14 cellular contexts compared by ENCODE assay signal in the genomic region with DNA sequence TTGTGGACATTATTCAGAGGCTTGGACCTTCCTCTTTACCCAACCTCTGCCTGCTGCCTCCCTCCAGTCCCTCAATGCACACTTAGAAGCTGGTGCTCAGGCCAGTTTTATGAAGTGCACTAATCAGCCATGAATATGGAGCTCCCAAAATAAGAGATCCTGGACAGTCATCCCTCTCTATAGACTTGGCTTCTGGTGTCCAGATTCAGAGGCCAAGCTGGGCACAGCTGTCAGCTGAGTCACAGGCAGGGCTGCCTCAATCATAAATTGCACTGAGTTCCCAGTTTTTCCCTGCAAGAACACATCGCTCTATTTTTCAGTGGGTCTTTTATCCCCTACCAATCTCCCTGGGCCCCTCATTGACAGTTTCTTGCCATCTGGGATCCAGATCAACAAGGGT.
DNase-seq lines count a peak whose midpoint lies in the region; ATAC-seq and TF ChIP-seq lines count a peak whose summit lies in the region.
"Had no signal": no experiment of that assay in that cellular context is flagged by ENCODE, and none has a peak within 500 bp of the region (broad histone marks: within the 10 kb centered on the region; RNA-seq: fewer than 3 reads in every experiment).

No MANE protein-coding gene starts in this region.

- in situ Hi-C loops in IMR-90 (cut with MboI; ENCODE audit: low sequenced_read_pairs) = no loop called here

- H3K14ac ChIP-seq in IMR-90 (replicated peaks; ENCODE audit: low read depth, low read length) (no peak overlapping the region), neuronal stem cell (ENCODE audit: low read length) (no peak overlapping the region)

- H3K27ac ChIP-seq in IMR-90 (ENCODE audit: insufficient read depth, low read length) (no peak overlapping the region), neuronal stem cell (replicated peaks; ENCODE audit: low read length) (peak overlapping the region; percentile 87), A673 (ENCODE audit: low read depth, low read length, poor library complexity, severe bottlenecking) (no peak overlapping the region)
- H3K27ac ChIP-seq: C4-2B had no signal

- H3K4me3 ChIP-seq in IMR-90 (ENCODE audit: insufficient read depth, low read depth, low read length) (no peak overlapping the region), neuronal stem cell (ENCODE audit: low read length in 2 of 2) (no peak overlapping the region), A673 (ENCODE audit: low read depth, low read length, poor library complexity, severe bottlenecking) (no peak overlapping the region)
- H3K4me3 ChIP-seq: HAP-1 had no signal

- H3K36me3 ChIP-seq in IMR-90 (ENCODE audit: control insufficient read depth, insufficient read depth, low read length) (no peaks in the 10 kb centered on the region), neuronal stem cell (replicated peaks in 1 of 2; ENCODE audit: control insufficient read depth in 2 of 2, insufficient read depth in 2 of 2, low read length in 2 of 2) (no peaks in the 10 kb centered on the region), A673 (ENCODE audit: insufficient read depth, low read length, poor library complexity, severe bottlenecking) (no peaks in the 10 kb centered on the region)
- H3K36me3 ChIP-seq: HAP-1 had no signal

- peaks cover 6% of the 10 kb centered on the region for H3K27me3 Mint-ChIP-seq in glutamatergic neuron (ENCODE audit: unreplicated experiment)

- no peak overlapping the region for H2BK20ac ChIP-seq in IMR-90 (ENCODE audit: low read depth, low read length)

- no peak overlapping the region for H2AK9ac ChIP-seq in IMR-90 (replicated peaks; ENCODE audit: low read depth, low read length, poor library complexity)

- H3K4me2 ChIP-seq in IMR-90 (ENCODE audit: low read depth, low read length) = no peak overlapping the region
- no peak overlapping the region for H3K4me2 ChIP-seq in neuronal stem cell (ENCODE audit: insufficient read depth, low read length, poor library complexity, severe bottlenecking)

- dilution Hi-C loops in IMR-90 (cut with HindIII; ENCODE audit: low sequenced_read_pairs, unreplicated experiment) = no loop called here

- no peak overlapping the region for H3K23ac ChIP-seq in IMR-90 (ENCODE audit: low read depth, low read length)
- H3K23ac ChIP-seq in neuronal stem cell (ENCODE audit: low read depth, low read length, poor library complexity) = no peak overlapping the region

- intact Hi-C loops in IMR-90 (cut with micrococcal nuclease) (no loop called here), A673 (cut with micrococcal nuclease; ENCODE audit: unreplicated experiment) (no loop called here)

- peaks cover 34% of the 10 kb centered on the region for H3K4me1 Mint-ChIP-seq in glutamatergic neuron (ENCODE audit: low read depth, unreplicated experiment)

- H4K91ac ChIP-seq in IMR-90 (ENCODE audit: insufficient read depth, low read depth, low read length) (no peak overlapping the region), neuronal stem cell (ENCODE audit: low read depth, low read length, poor library complexity) (no peak overlapping the region)

- no peak overlapping the region for H2AFZ ChIP-seq in IMR-90 (replicated peaks; ENCODE audit: low read length, poor library complexity)
- H2AFZ ChIP-seq in neuronal stem cell (ENCODE audit: low read length) = no peak overlapping the region

- no peak for TF ChIP-seq POLR2A in IMR-90 (IDR thresholded peaks at IDR 0.05; ENCODE audit: low read depth, low read length)

- DNase-seq in IMR-90 = peak; percentile 50
- peak; percentile 72 for DNase-seq in NCI-H69 (lab: John Stamatoyannopoulos, UW)
- no peak for DNase-seq in glutamatergic neuron
- DNase-seq in neuronal stem cell (ENCODE audit: low spot score) = no peak
- no peak for DNase-seq in NCI-H1048 (lab: John Stamatoyannopoulos, UW)
- no peak for DNase-seq in A673 (ENCODE audit: low spot score)
- no peak for DNase-seq in MV-4-11 (lab: John Stamatoyannopoulos, UW)
- DNase-seq: COR-L47, DMS153, Kasumi-1, SHP77 treated with DMSO at 0.1 percent for 48 hours had no signal

- H3K79me1 ChIP-seq in IMR-90 (ENCODE audit: low read depth in 1 of 2, low read length in 2 of 2) (no peaks in the 10 kb centered on the region), neuronal stem cell (ENCODE audit: low read depth, low read length) (no peaks in the 10 kb centered on the region)

- H3K4ac ChIP-seq in IMR-90 (ENCODE audit: low read depth, low read length) (no peak overlapping the region), neuronal stem cell (ENCODE audit: low read length) (no peak overlapping the region)

- H3K9me3 ChIP-seq in IMR-90 (ENCODE audit: control insufficient read depth, insufficient read depth, low read length) = no peaks in the 10 kb centered on the region
- H3K9me3 ChIP-seq in neuronal stem cell (replicated peaks in 1 of 2; ENCODE audit: control insufficient read depth in 2 of 2, insufficient read depth in 1 of 2, low read depth in 1 of 2, low read length in 2 of 2) = no peaks in the 10 kb centered on the region
- no peaks in the 10 kb centered on the region for H3K9me3 ChIP-seq in A673 (ENCODE audit: low read depth, low read length, poor library complexity, severe bottlenecking)
- H3K9me3 ChIP-seq: HAP-1 had no signal

- H2BK12ac ChIP-seq in neuronal stem cell (ENCODE audit: low read length) = no peak overlapping the region

- 88% methylated on average over 1 of the region's 1 CpG; no CpG with 5 or more reads in 1 of the 2 experiments for WGBS in IMR-90 (ENCODE audit: extremely low coverage in 2 of 2, insufficient read length in 1 of 2), 2 experiments
- WGBS in neuronal stem cell (ENCODE audit: extremely low coverage in 2 of 2, insufficient read length in 2 of 2, insufficient replicate concordance in 1 of 2), 2 donors = no CpG with 5 or more reads among the region's 1 CpG

- H3K27me3 ChIP-seq in IMR-90 (ENCODE audit: control insufficient read depth, insufficient read depth, low read length) (no peaks in the 10 kb centered on the region; the same call in 1 of the 2 replicates), neuronal stem cell (ENCODE audit: control insufficient read depth in 3 of 3, insufficient read depth in 3 of 3, low read depth in 1 of 3, low read length in 3 of 3) (peaks cover 0 to 44% (median under 1%) of the 10 kb centered on the region in 3 experiments), A673 (replicated peaks; ENCODE audit: insufficient read depth, low read depth, low read length, poor library complexity) (peaks cover 5% of the 10 kb centered on the region)

- H3K9me3 Mint-ChIP-seq in glutamatergic neuron (ENCODE audit: unreplicated experiment) = no peaks in the 10 kb centered on the region

- no peaks in the 10 kb centered on the region for H3K9me1 ChIP-seq in IMR-90 (ENCODE audit: insufficient read depth, low read length)

- ATAC-seq in IMR-90 (ENCODE audit: low read depth) (peak; percentile 63), HG03097 (IDR thresholded peaks at IDR 0.05; ENCODE audit: low FRiP score, unreplicated experiment) (no peak)

- H2BK5ac ChIP-seq in IMR-90 (ENCODE audit: low read depth, low read length, poor library complexity, severe bottlenecking) (no peak overlapping the region), neuronal stem cell (ENCODE audit: low read length) (no peak overlapping the region)

- H2AK5ac ChIP-seq in IMR-90 (ENCODE audit: low read depth, low read length) (no peak overlapping the region), neuronal stem cell (ENCODE audit: low read depth, low read length) (no peak overlapping the region)

- no peak for TF ChIP-seq RAD21 in IMR-90 (IDR thresholded peaks at IDR 0.05; ENCODE audit: low read length)

- peak overlapping the region; percentile 49 for H3K4me3 Mint-ChIP-seq in glutamatergic neuron (ENCODE audit: unreplicated experiment)

- H3K4me1 ChIP-seq in IMR-90 (ENCODE audit: control insufficient read depth, insufficient read depth, low read length) (no peaks in the 10 kb centered on the region), neuronal stem cell (ENCODE audit: control insufficient read depth in 2 of 2, insufficient read depth in 1 of 2, low read depth in 1 of 2, low read length in 2 of 2) (peaks cover 8 to 9% of the 10 kb centered on the region in 2 donors), A673 (ENCODE audit: insufficient read depth, low read length, poor library complexity, severe bottlenecking) (no peaks in the 10 kb centered on the region)
- H3K4me1 ChIP-seq: HAP-1 had no signal

- H3K27ac Mint-ChIP-seq in glutamatergic neuron (ENCODE audit: unreplicated experiment) = peak overlapping the region; percentile 17

- no peak overlapping the region for H2BK120ac ChIP-seq in IMR-90 (ENCODE audit: low read depth, low read length)
- H2BK120ac ChIP-seq in neuronal stem cell (ENCODE audit: low read depth, low read length) = no peak overlapping the region

- CTCF ChIA-PET in IMR-90 (lab: Yijun Ruan, JAX) = interaction anchor here (0.6 kb wide), 1 partner anchor 10 kb away, joined by 3 read pairs; no protein-coding TSS in a partner anchor
- CTCF ChIA-PET in A673 (lab: Charles Lee) = no interaction called here

- TF ChIP-seq CTCF in IMR-90 (conservative IDR thresholded peaks at IDR 0.05; ENCODE audit: low read depth, low read length) (no peak), glutamatergic neuron (IDR thresholded peaks at IDR 0.05; ENCODE audit: partially characterized antibody, unreplicated experiment) (no peak), A673 (conservative IDR thresholded peaks at IDR 0.05; ENCODE audit: low read depth, low read length) (no peak)

- no peak overlapping the region for H3K56ac ChIP-seq in IMR-90 (ENCODE audit: extremely low read depth, insufficient read depth, low read length)

- POLR2A ChIA-PET in IMR-90 (lab: Charles Lee; ENCODE audit: unreplicated experiment) = interaction anchor here (0.6 kb wide), 1 partner anchor 957 kb away, joined by 3 read pairs; no protein-coding TSS in a partner anchor
- POLR2A ChIA-PET in A673 (lab: Charles Lee; ENCODE audit: low non-redundant PET) = no interaction called here

- H4K5ac ChIP-seq in IMR-90 (ENCODE audit: low read depth, low read length) = no peak overlapping the region

- H3K9ac ChIP-seq in IMR-90 (ENCODE audit: low read depth, low read length) (no peak overlapping the region), neuronal stem cell (ENCODE audit: low read depth, low read length, poor library complexity) (no peak overlapping the region)

- H3K18ac ChIP-seq in IMR-90 (ENCODE audit: low read depth, low read length) (no peak overlapping the region), neuronal stem cell (ENCODE audit: low read length) (peak overlapping the region; percentile 49)

- no peak overlapping the region for H4K8ac ChIP-seq in IMR-90 (ENCODE audit: low read depth in 2 of 2, low read length in 2 of 2)
- H4K8ac ChIP-seq in neuronal stem cell (ENCODE audit: low read depth, low read length) = no peak overlapping the region

- no peaks in the 10 kb centered on the region for H4K20me1 ChIP-seq in IMR-90 (ENCODE audit: insufficient read depth, low read length)

- no peaks in the 10 kb centered on the region for H3K36me3 Mint-ChIP-seq in glutamatergic neuron (ENCODE audit: unreplicated experiment)

- BruUV-seq in IMR-90 (replicated peaks; lab: Mats Ljungman, UMichigan) (no TSS peak), A673 (replicated peaks; lab: Mats Ljungman, UMichigan) (no TSS peak)

- H2BK15ac ChIP-seq in IMR-90 (ENCODE audit: low read depth, low read length) (no peak overlapping the region), neuronal stem cell (ENCODE audit: low read length) (no peak overlapping the region)

TF ChIP-seq in IMR-90, 13 proteins besides CTCF, POLR2A, EP300 and RAD21:
- no peak for TF ChIP-seq FOS (IDR thresholded peaks at IDR 0.05; ENCODE audit: low read depth, low read length)
TF ChIP-seq in IMR-90: peak in this region for 0.

Comparison
In these comparisons a context has a peak if more than half of its experiments do, and no peak if none do; other contexts are left out.
1. DNase-seq: peak in IMR-90 (single experiment) and NCI-H69 (single experiment); none in glutamatergic neuron (single experiment), neuronal stem cell (single experiment), NCI-H1048 (single experiment), A673 (single experiment) and MV-4-11 (single experiment).